ENCODE assay signal across 20 cellular contexts in genomic region chr16:11183951-11184350, GRCh38.
DNase-seq lines count a peak whose midpoint lies in the region; ATAC-seq and TF ChIP-seq lines count a peak whose summit lies in the region.
"Had no signal": no experiment of that assay in that cellular context is flagged by ENCODE, and none has a peak within 500 bp of the region (broad histone marks: within the 10 kb centered on the region; RNA-seq: fewer than 3 reads in every experiment).

No MANE protein-coding gene starts in this region.

- no peaks in the 10 kb centered on the region for H3K27me3 ChIP-seq in smooth muscle cell (ENCODE audit: low read depth)
- H3K27me3 ChIP-seq: esophagus squamous epithelium, stomach had no signal

- no peak for TF ChIP-seq CTCF in natural killer cell (IDR thresholded peaks at IDR 0.05)
- TF ChIP-seq CTCF in activated B cell treated with CpG ODN at 0.5 μM for 24 hours (IDR thresholded peaks at IDR 0.05): no peak
- TF ChIP-seq CTCF in endothelial cell (IDR thresholded peaks at IDR 0.05; ENCODE audit: unreplicated experiment): no peak
- no peak for TF ChIP-seq CTCF in smooth muscle cell (IDR thresholded peaks at IDR 0.05; ENCODE audit: borderline replicate concordance, insufficient read depth, poor library complexity, severe bottlenecking)
- no peak for TF ChIP-seq CTCF in nephron progenitor cell (IDR thresholded peaks at IDR 0.05)

- H3K4me1 Mint-ChIP-seq in natural killer cell treated with Interleukin-12 subunit alpha and Interleukin-12 subunit beta and Interleukin-15 and Interleukin-18, amount 100 ng/mL, for 72 hours (ENCODE audit: low read depth in 2 of 2): peaks cover 33 to 42% of the 10 kb centered on the region in 2 donors
- H3K4me1 Mint-ChIP-seq in natural killer cell (peaks cover 0 to 7% of the 10 kb centered on the region in 2 donors), activated B cell treated with CpG ODN at 0.5 μM for 24 hours (peaks cover 53% of the 10 kb centered on the region), endothelial cell (ENCODE audit: unreplicated experiment) (peaks cover 3% of the 10 kb centered on the region), nephron progenitor cell (peaks cover 42% of the 10 kb centered on the region)

- no peaks in the 10 kb centered on the region for H3K9me3 ChIP-seq in smooth muscle cell (replicated peaks; ENCODE audit: low read depth)
- H3K9me3 ChIP-seq: esophagus squamous epithelium, stomach had no signal

- no peaks in the 10 kb centered on the region for H3K9me3 Mint-ChIP-seq in natural killer cell treated with Interleukin-12 subunit alpha and Interleukin-12 subunit beta and Interleukin-15 and Interleukin-18, amount 100 ng/mL, for 72 hours
- H3K9me3 Mint-ChIP-seq in natural killer cell (no peaks in the 10 kb centered on the region), activated B cell treated with CpG ODN at 0.5 μM for 24 hours (no peaks in the 10 kb centered on the region), endothelial cell (ENCODE audit: unreplicated experiment) (no peaks in the 10 kb centered on the region), nephron progenitor cell (no peaks in the 10 kb centered on the region)
- H3K9me3 Mint-ChIP-seq: HFFc6 had no signal

- H3K4me1 ChIP-seq in smooth muscle cell (ENCODE audit: low read depth): no peaks in the 10 kb centered on the region

- H3K36me3 Mint-ChIP-seq in natural killer cell treated with Interleukin-12 subunit alpha and Interleukin-12 subunit beta and Interleukin-15 and Interleukin-18, amount 100 ng/mL, for 72 hours: no peaks in the 10 kb centered on the region
- no peaks in the 10 kb centered on the region for H3K36me3 Mint-ChIP-seq in natural killer cell
- peaks cover 19% of the 10 kb centered on the region for H3K36me3 Mint-ChIP-seq in activated B cell treated with CpG ODN at 0.5 μM for 24 hours (ENCODE audit: low read depth)
- peaks cover 12% of the 10 kb centered on the region for H3K36me3 Mint-ChIP-seq in endothelial cell (ENCODE audit: low read depth, unreplicated experiment)
- no peaks in the 10 kb centered on the region for H3K36me3 Mint-ChIP-seq in nephron progenitor cell (ENCODE audit: low read depth)

- POLR2A ChIA-PET in activated B cell treated with CpG ODN at 0.5 μM for 24 hours (lab: Charles Lee): interaction anchor here (1.2 to 8.0 kb wide), 8 partner anchors 22 to 204 kb away, joined by 3 to 161 read pairs (median 14); partner anchors contain the start of gene SOCS1

- H3K4me2 ChIP-seq in smooth muscle cell: no peak overlapping the region

- 85% methylated on average over 10 of the region's 10 CpGs for WGBS in smooth muscle cell (ENCODE audit: low lambda C conversion rate)

- intact Hi-C loops in natural killer cell (cut with micrococcal nuclease) (no loop called here), activated B cell treated with CpG ODN at 0.5 μM for 24 hours (cut with micrococcal nuclease) (loop anchor here (1.0 to 2.0 kb wide), 9 partner anchors 9 to 219 kb away; no protein-coding TSS in a partner anchor)

- H3K4me3 Mint-ChIP-seq in natural killer cell treated with Interleukin-12 subunit alpha and Interleukin-12 subunit beta and Interleukin-15 and Interleukin-18, amount 100 ng/mL, for 72 hours: peak overlapping the region; percentile 9
- H3K4me3 Mint-ChIP-seq in natural killer cell (no peak overlapping the region), activated B cell treated with CpG ODN at 0.5 μM for 24 hours (no peak overlapping the region), endothelial cell (ENCODE audit: unreplicated experiment) (peak overlapping the region; percentile 48), nephron progenitor cell (no peak overlapping the region)
- H3K4me3 Mint-ChIP-seq: HFFc6 had no signal

- no peak overlapping the region for H3K9ac ChIP-seq in smooth muscle cell (ENCODE audit: low read depth)

- CTCF ChIA-PET in activated B cell treated with CpG ODN at 0.5 μM for 24 hours (lab: Charles Lee): interaction anchor here (0.9 kb wide), 1 partner anchor 28 kb away, joined by 3 read pairs; no protein-coding TSS in a partner anchor

- no peak overlapping the region for H3K4me3 ChIP-seq in smooth muscle cell
- H3K4me3 ChIP-seq: esophagus squamous epithelium, stomach had no signal

- H3F3A ChIP-seq in smooth muscle cell (ENCODE audit: low read depth): no peaks in the 10 kb centered on the region

- H3K79me2 ChIP-seq in smooth muscle cell (ENCODE audit: low read depth): no peaks in the 10 kb centered on the region

- no peak for DNase-seq in natural killer cell treated with Interleukin-12 subunit alpha and Interleukin-12 subunit beta and Interleukin-15 and Interleukin-18, amount 100 ng/mL, for 72 hours (ENCODE audit: low spot score)
- DNase-seq in natural killer cell: no peak
- DNase-seq in activated B cell treated with CpG ODN at 0.5 μM for 24 hours: no peak
- no peak for DNase-seq in endothelial cell (ENCODE audit: low spot score)
- DNase-seq in smooth muscle cell (lab: John Stamatoyannopoulos, UW; ENCODE audit: unreplicated experiment): no peak
- no peak for DNase-seq in nephron progenitor cell
- DNase-seq in stimulated activated naive CD4-positive, alpha-beta T cell (lab: John Stamatoyannopoulos, UW): no peak
- DNase-seq: activated CD4-positive, CD25-positive, alpha-beta regulatory T cell treated with anti-CD3 and anti-CD28 coated beads, Interleukin-2, amount 50 U/mL, for 72 hours; activated naive CD4-positive, alpha-beta T cell treated with Interleukin-2 at 50 U/mL for 16 hours; COR-L47; effector memory CD4-positive, alpha-beta T cell; esophagus squamous epithelium; HFFc6; kidney glomerular epithelial cell; mesenchymal stem cell; NCI-H510A treated with DMSO at 0.1 percent for 48 hours; stimulated activated CD4-positive, alpha-beta T cell treated with anti-CD3 and anti-CD28 coated beads, Interleukin-2, amount 100 ng/mL, for 24 hours; stomach; trophoblast cell had no signal

- no peak overlapping the region for H3K27ac ChIP-seq in smooth muscle cell (ENCODE audit: low read depth)
- H3K27ac ChIP-seq: esophagus squamous epithelium, stomach had no signal

- H3K27ac Mint-ChIP-seq in natural killer cell treated with Interleukin-12 subunit alpha and Interleukin-12 subunit beta and Interleukin-15 and Interleukin-18, amount 100 ng/mL, for 72 hours: peak overlapping the region; percentile 70 to 98
- H3K27ac Mint-ChIP-seq in natural killer cell (no peak overlapping the region), activated B cell treated with CpG ODN at 0.5 μM for 24 hours (peak overlapping the region; percentile 87), endothelial cell (ENCODE audit: unreplicated experiment) (no peak overlapping the region), nephron progenitor cell (no peak overlapping the region)
- H3K27ac Mint-ChIP-seq: HFFc6, progenitor cell of endocrine pancreas had no signal

- no peak for ATAC-seq in natural killer cell treated with Interleukin-12 subunit alpha and Interleukin-12 subunit beta and Interleukin-15 and Interleukin-18, amount 100 ng/mL, for 72 hours
- ATAC-seq in natural killer cell (no peak), activated B cell treated with CpG ODN at 0.5 μM for 24 hours (ENCODE audit: low read depth) (no peak)

- no peak overlapping the region for H2AFZ ChIP-seq in smooth muscle cell (ENCODE audit: low read depth)

- H3K27me3 Mint-ChIP-seq in natural killer cell treated with Interleukin-12 subunit alpha and Interleukin-12 subunit beta and Interleukin-15 and Interleukin-18, amount 100 ng/mL, for 72 hours: no peaks in the 10 kb centered on the region
- no peaks in the 10 kb centered on the region for H3K27me3 Mint-ChIP-seq in natural killer cell (ENCODE audit: low read depth in 2 of 2)
- H3K27me3 Mint-ChIP-seq in activated B cell treated with CpG ODN at 0.5 μM for 24 hours: no peaks in the 10 kb centered on the region
- H3K27me3 Mint-ChIP-seq in endothelial cell (ENCODE audit: unreplicated experiment): peaks cover 12% of the 10 kb centered on the region
- H3K27me3 Mint-ChIP-seq in nephron progenitor cell (ENCODE audit: low read depth, poor library complexity): peaks cover 11% of the 10 kb centered on the region
- H3K27me3 Mint-ChIP-seq: progenitor cell of endocrine pancreas had no signal

- no peaks in the 10 kb centered on the region for H3K36me3 ChIP-seq in smooth muscle cell (ENCODE audit: low read depth)

- H4K20me1 ChIP-seq in smooth muscle cell (ENCODE audit: low read depth): no peaks in the 10 kb centered on the region

Comparison
In these comparisons a context has a peak if more than half of its experiments do, and no peak if none do; other contexts are left out.
1. H3K27ac Mint-ChIP-seq: peak in natural killer cell treated with Interleukin-12 subunit alpha and Interleukin-12 subunit beta and Interleukin-15 and Interleukin-18, amount 100 ng/mL, for 72 hours (2 of 2) and activated B cell treated with CpG ODN at 0.5 μM for 24 hours (single experiment); none in natural killer cell (0 of 2), endothelial cell (single experiment) and nephron progenitor cell (single experiment).
2. H3K4me3 Mint-ChIP-seq: peak in natural killer cell treated with Interleukin-12 subunit alpha and Interleukin-12 subunit beta and Interleukin-15 and Interleukin-18, amount 100 ng/mL, for 72 hours (single experiment) and endothelial cell (single experiment); none in natural killer cell (single experiment), activated B cell treated with CpG ODN at 0.5 μM for 24 hours (single experiment) and nephron progenitor cell (single experiment).